ENCODE assay signal across 17 cellular contexts in the genomic region with DNA sequence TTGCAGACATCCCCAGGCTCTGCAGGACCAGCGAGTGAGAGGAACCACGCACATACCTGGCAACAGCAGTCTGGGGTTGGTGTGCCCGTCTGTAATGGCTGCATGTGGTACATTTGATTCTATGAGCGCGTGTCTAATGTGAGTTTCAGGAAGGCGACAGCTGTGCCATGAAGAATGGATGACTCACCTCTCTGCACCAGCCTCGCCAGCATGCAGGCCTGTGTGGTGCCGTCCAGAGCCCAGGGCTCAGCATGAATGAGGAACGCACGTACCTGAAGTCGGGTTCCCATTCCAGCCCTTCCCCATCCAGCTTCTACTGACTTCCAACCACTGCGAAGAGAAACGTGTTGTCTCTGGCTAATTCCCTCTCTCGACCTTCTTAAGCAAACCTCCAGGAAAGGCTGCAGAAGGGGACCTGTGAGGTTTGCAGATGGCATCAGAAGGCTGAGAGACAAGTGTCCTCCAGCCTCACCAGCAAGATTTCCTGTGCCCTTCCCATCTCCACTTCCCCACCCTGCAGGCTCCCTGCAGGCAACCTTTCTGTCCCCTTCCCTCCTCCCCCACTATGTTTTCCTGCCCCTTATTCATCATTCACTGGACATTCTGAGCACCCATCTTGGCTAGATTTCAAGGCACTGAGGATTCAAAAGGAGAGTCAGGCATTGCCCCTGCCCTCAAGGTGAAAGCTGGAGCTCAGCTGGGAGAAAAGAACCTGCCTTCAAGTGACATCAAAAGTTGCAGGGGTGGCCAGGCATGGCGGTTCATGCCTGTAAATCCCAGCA. TPM values are rescaled to one million over a fixed set of nuclear protein-coding genes. Genes with fewer than 3 reads are reported as not detected.
A peak's percentile ranks its signal among the peaks of the same experiment; 100 is the strongest.
DNase-seq lines count a peak whose midpoint lies in the region; ATAC-seq and TF ChIP-seq lines count a peak whose summit lies in the region.
"Had no signal": no experiment of that assay in that cellular context is flagged by ENCODE, and none has a peak within 500 bp of the region (broad histone marks: within the 10 kb centered on the region; RNA-seq: fewer than 3 reads in every experiment).

No MANE protein-coding gene starts in this region.

- no peak for ATAC-seq in lower lobe of right lung
- no peak for ATAC-seq in stimulated activated naive CD8-positive, alpha-beta T cell treated with anti-CD3 and anti-CD28 coated beads, Interleukin-15, Interleukin-2, amounts not matched to agents 100 U/mL and 50 U/mL, for 24 hours
- ATAC-seq: stimulated activated naive B cell treated with anti-CD40 and anti-IgM and Interleukin-4, amounts not matched to agents 10 μg/mL and 1 μg/mL and 100 μg/mL, for 72 hours; T-cell had no signal

- no peaks in the 10 kb centered on the region for H3K9me3 ChIP-seq in ascending aorta
- no peaks in the 10 kb centered on the region for H3K9me3 ChIP-seq in lower lobe of right lung

- no peaks in the 10 kb centered on the region for H3K36me3 ChIP-seq in ascending aorta
- no peaks in the 10 kb centered on the region for H3K36me3 ChIP-seq in lower lobe of right lung

- H3K27ac ChIP-seq in ascending aorta (peak overlapping the region; percentile 90 to 91), lower lobe of right lung (no peak overlapping the region)
- H3K27ac ChIP-seq: GM23248 had no signal

- H3K4me3 ChIP-seq in ascending aorta (no peak overlapping the region), lower lobe of right lung (no peak overlapping the region)
- H3K4me3 ChIP-seq: coronary artery, GM23248 had no signal

- DNase-seq in COLO668 (lab: John Stamatoyannopoulos, UW; ENCODE audit: unreplicated experiment) (peak; percentile 66), HT1080 (ENCODE audit: low read depth) (peak; percentile 53), ascending aorta (ENCODE audit: low spot score in 2 of 2) (no peak), lower lobe of right lung (peak; percentile 23), putamen (ENCODE audit: low spot score) (no peak), ACHN (no peak)
- no peak for DNase-seq in stimulated activated CD4-positive, alpha-beta T cell treated with anti-CD3 and anti-CD28 coated beads, Interleukin-4, amount 100 ng/mL, for 1 hour
- DNase-seq in stimulated activated naive CD8-positive, alpha-beta T cell treated with anti-CD3 and anti-CD28 coated beads, Interleukin-15, Interleukin-2, amounts not matched to agents 100 U/mL and 50 U/mL, for 24 hours = no peak
- DNase-seq: activated B cell treated with CpG ODN at 0.5 μM for 24 hours; activated effector memory CD4-positive, alpha-beta T cell treated with anti-CD3 and anti-CD28 coated beads, Interleukin-2, amount 50 U/mL, for 16 hours; amygdala; GM23248; NCI-H1092; NCI-H226; stimulated activated naive B cell treated with anti-CD40 and anti-IgM and Interleukin-4, amounts not matched to agents 10 μg/mL and 1 μg/mL and 100 μg/mL, for 72 hours; T-cell had no signal

- H3K4me1 ChIP-seq in ascending aorta = peaks cover 17 to 63% of the 10 kb centered on the region in 2 donors
- peaks cover 3% of the 10 kb centered on the region for H3K4me1 ChIP-seq in lower lobe of right lung

- intact Hi-C loops in ascending aorta (cut with DNase I) (no loop called here), lower lobe of right lung (cut with DNase I) (no loop called here)

- TF ChIP-seq CTCF in ascending aorta (IDR thresholded peaks at IDR 0.05) (no peak), lower lobe of right lung (IDR thresholded peaks at IDR 0.05) (no peak)

- in situ Hi-C loops in ACHN (cut with HindIII; ENCODE audit: low pct_ligation_motif_present, low pct_unique_long_range_greater_than_20kb, low sequenced_read_pairs) = no loop called here

- no peaks in the 10 kb centered on the region for H3K27me3 ChIP-seq in ascending aorta
- no peaks in the 10 kb centered on the region for H3K27me3 ChIP-seq in lower lobe of right lung (ENCODE audit: low read depth)

RNA-seq across cellular contexts. Expression of gene ASB13, which starts 54.3 kb away (rescaled TPM):
- total RNA-seq in HT1080 (2014; rRNA removed; shearing (Covaris generic)) = 17.4 and 19.4 TPM in 2 replicates
- 12.0 and 13.1 TPM in 2 replicates for polyA plus RNA-seq in HT1080 (2015; cell fraction: cytosol; rRNA removed)
- 6.6 and 6.9 TPM in 2 replicates for polyA plus RNA-seq in HT1080 (2015; cell fraction: nucleus; rRNA removed)
- total RNA-seq in ascending aorta (15.3 TPM), lower lobe of right lung (27.6 TPM)

Comparison
In these comparisons a context has a peak if more than half of its experiments do, and no peak if none do; other contexts are left out.
1. DNase-seq: peak in COLO668 (single experiment), HT1080 (single experiment) and lower lobe of right lung (single experiment); none in ascending aorta (0 of 2), stimulated activated CD4-positive, alpha-beta T cell treated with anti-CD3 and anti-CD28 coated beads, Interleukin-4, amount 100 ng/mL, for 1 hour (single experiment), putamen (single experiment), ACHN (single experiment) and stimulated activated naive CD8-positive, alpha-beta T cell treated with anti-CD3 and anti-CD28 coated beads, Interleukin-15, Interleukin-2, amounts not matched to agents 100 U/mL and 50 U/mL, for 24 hours (single experiment).